19 cellular contexts compared by ENCODE assay signal in the genomic region with DNA sequence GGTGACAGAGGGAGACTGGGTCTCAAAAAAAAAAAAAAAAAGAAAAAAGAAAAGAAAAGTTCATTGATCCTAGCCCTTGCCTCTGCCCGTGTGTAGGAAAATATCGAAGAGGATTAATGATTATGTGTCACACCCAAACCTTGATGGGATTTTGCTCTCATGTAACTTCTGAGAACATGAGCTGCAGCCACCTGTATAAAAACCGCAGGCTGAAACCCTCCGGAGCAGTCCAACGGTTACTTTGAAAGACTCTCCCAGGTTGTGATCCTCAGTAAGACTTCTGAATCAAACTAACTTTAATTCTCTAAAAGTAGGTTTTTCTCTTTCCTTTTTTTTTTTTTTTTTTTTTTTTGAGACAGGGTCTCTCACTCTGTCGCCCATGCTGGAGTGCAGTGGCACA. TPM values are rescaled to one million over a fixed set of nuclear protein-coding genes. Genes with fewer than 3 reads are reported as not detected.
DNase-seq lines count a peak whose midpoint lies in the region; ATAC-seq and TF ChIP-seq lines count a peak whose summit lies in the region.
"Had no signal": no experiment of that assay in that cellular context is flagged by ENCODE, and none has a peak within 500 bp of the region (broad histone marks: within the 10 kb centered on the region; RNA-seq: fewer than 3 reads in every experiment).

No MANE protein-coding gene starts in this region.

- POLR2A ChIA-PET in CD4-positive, alpha-beta T cell (lab: Charles Lee), result interaction anchor here (0.6 kb wide), 1 partner anchor 181 kb away, joined by 3 read pairs; no protein-coding TSS in a partner anchor

- H3K9ac ChIP-seq in OCI-LY1 (ENCODE audit: low read length), result no peak overlapping the region; the same call in 1 of the 2 replicates
- H3K9ac ChIP-seq: BLaER1 treated with 17β-estradiol and CSF1 and Interleukin-3, amounts not matched to agents 10 nM and 100 nM had no signal

- no peak for TF ChIP-seq CTCF in CD4-positive, alpha-beta T cell (IDR thresholded peaks at IDR 0.05)
- TF ChIP-seq CTCF in OCI-LY1 (IDR thresholded peaks at IDR 0.05; ENCODE audit: low read length) (no peak), thyroid gland (IDR thresholded peaks at IDR 0.05) (no peak)

- peak; percentile 20 for DNase-seq in activated CD8-positive, alpha-beta memory T cell treated with anti-CD3 and anti-CD28 coated beads, Interleukin-2, amount 50 U/mL, for 48 hours
- DNase-seq in activated CD8-positive, alpha-beta memory T cell treated with anti-CD3 and anti-CD28 coated beads, Interleukin-2, amount 10 ng/mL, durations not matched to agents 7 days and 5 days, result no peak
- DNase-seq in CD4-positive, alpha-beta T cell, result no peak
- DNase-seq in thyroid gland (no peak), HT-29 (ENCODE audit: low spot score) (no peak)
- no peak for DNase-seq in activated naive CD4-positive, alpha-beta T cell treated with anti-CD3 and anti-CD28 coated beads, Interleukin-2, amount 50 U/mL, for 16 hours
- DNase-seq: DMS153, DMS79, GF-D8, GOT3, H7, HFFc6, IMR-90 had no signal

- no peaks in the 10 kb centered on the region for H3K9me2 ChIP-seq in OCI-LY1 (ENCODE audit: low read depth, low read length)

- no peaks in the 10 kb centered on the region for H4K20me1 ChIP-seq in OCI-LY1 (ENCODE audit: insufficient read depth, low read length)

- H3K4me3 ChIP-seq in OCI-LY1 (ENCODE audit: low read depth, low read length, poor library complexity, severe bottlenecking) (no peak overlapping the region), thyroid gland (replicated peaks in 1 of 3) (no peak overlapping the region)
- H3K4me3 ChIP-seq: BLaER1 treated with 17β-estradiol and CSF1 and Interleukin-3, amounts not matched to agents 10 nM and 100 nM had no signal

- H3K27me3 Mint-ChIP-seq in activated CD8-positive, alpha-beta memory T cell treated with anti-CD3 and anti-CD28 coated beads, Interleukin-2, amount 10 ng/mL, durations not matched to agents 7 days and 5 days, result no peaks in the 10 kb centered on the region
- H3K27me3 Mint-ChIP-seq in CD4-positive, alpha-beta T cell, result no peaks in the 10 kb centered on the region
- H3K27me3 Mint-ChIP-seq: B cell had no signal

- H3K4me1 Mint-ChIP-seq in activated CD8-positive, alpha-beta memory T cell treated with anti-CD3 and anti-CD28 coated beads, Interleukin-2, amount 10 ng/mL, durations not matched to agents 7 days and 5 days, result peaks cover 24% of the 10 kb centered on the region
- peaks cover 62% of the 10 kb centered on the region for H3K4me1 Mint-ChIP-seq in CD4-positive, alpha-beta T cell (ENCODE audit: low read depth)

- intact Hi-C loops in CD4-positive, alpha-beta T cell (cut with DNase I, micrococcal nuclease), result loop anchor here in 1 of 2 experiments (5.0 to 10.0 kb wide), 2 partner anchors 34 to 1388 kb away; partner anchors contain the start of genes FCGBP and TGFB1
- intact Hi-C loops in thyroid gland (cut with DNase I), result no loop called here

- CTCF ChIA-PET in activated CD8-positive, alpha-beta memory T cell treated with anti-CD3 and anti-CD28 coated beads, Interleukin-2, amount 10 ng/mL, durations not matched to agents 7 days and 5 days (lab: Charles Lee), result no interaction called here
- CTCF ChIA-PET in CD4-positive, alpha-beta T cell (lab: Charles Lee), result interaction anchor here (0.7 kb wide), 1 partner anchor 97 kb away, joined by 3 read pairs; no protein-coding TSS in a partner anchor

- WGBS in thyroid gland, 2 donors, result 94 to 97% methylated on average over 6 of the region's 6 CpGs

- H3K9me3 Mint-ChIP-seq in activated CD8-positive, alpha-beta memory T cell treated with anti-CD3 and anti-CD28 coated beads, Interleukin-2, amount 10 ng/mL, durations not matched to agents 7 days and 5 days (ENCODE audit: low read depth), result no peaks in the 10 kb centered on the region
- no peaks in the 10 kb centered on the region for H3K9me3 Mint-ChIP-seq in CD4-positive, alpha-beta T cell
- H3K9me3 Mint-ChIP-seq: HFFc6 had no signal

- no peak overlapping the region for H3K4me2 ChIP-seq in OCI-LY1 (ENCODE audit: low read length)

- H3K9me3 ChIP-seq in CD4-positive, alpha-beta T cell (ENCODE audit: control insufficient read depth, low read length), result no peaks in the 10 kb centered on the region
- H3K9me3 ChIP-seq in OCI-LY1 (ENCODE audit: low read length) (no peaks in the 10 kb centered on the region), thyroid gland (no peaks in the 10 kb centered on the region)
- H3K9me3 ChIP-seq: BLaER1 treated with 17β-estradiol and CSF1 and Interleukin-3, amounts not matched to agents 10 nM and 100 nM had no signal

- no peak overlapping the region for H3K27ac ChIP-seq in CD4-positive, alpha-beta T cell (ENCODE audit: low read depth, low read length)
- H3K27ac ChIP-seq in OCI-LY1 (ENCODE audit: low read depth, low read length, poor library complexity, severe bottlenecking) (peak overlapping the region; percentile 89), thyroid gland (peak overlapping the region in 2 of 3 donors; percentile 83 to 84)
- H3K27ac ChIP-seq: BLaER1 treated with 17β-estradiol and CSF1 and Interleukin-3, amounts not matched to agents 10 nM and 100 nM; HL-60 had no signal

- no peak overlapping the region for H3K27ac Mint-ChIP-seq in activated CD8-positive, alpha-beta memory T cell treated with anti-CD3 and anti-CD28 coated beads, Interleukin-2, amount 10 ng/mL, durations not matched to agents 7 days and 5 days
- H3K27ac Mint-ChIP-seq in CD4-positive, alpha-beta T cell, result peak overlapping the region; percentile 97
- H3K27ac Mint-ChIP-seq: B cell, HFFc6 had no signal

- no peaks in the 10 kb centered on the region for H3K27me3 ChIP-seq in CD4-positive, alpha-beta T cell (ENCODE audit: control insufficient read depth, insufficient read depth, low read length)
- H3K27me3 ChIP-seq in OCI-LY1 (ENCODE audit: insufficient read depth, low read length) (no peaks in the 10 kb centered on the region), thyroid gland (no peaks in the 10 kb centered on the region)
- H3K27me3 ChIP-seq: BLaER1 treated with 17β-estradiol and CSF1 and Interleukin-3, amounts not matched to agents 10 nM and 100 nM had no signal

- TF ChIP-seq POLR2A in thyroid gland (IDR thresholded peaks at IDR 0.05), result no peak

- no peaks in the 10 kb centered on the region for H3K36me3 ChIP-seq in OCI-LY1 (ENCODE audit: insufficient read depth, low read length)
- H3K36me3 ChIP-seq in thyroid gland, result no peaks in the 10 kb centered on the region
- H3K36me3 ChIP-seq: BLaER1 treated with 17β-estradiol and CSF1 and Interleukin-3, amounts not matched to agents 10 nM and 100 nM had no signal

- H3K36me3 Mint-ChIP-seq in activated CD8-positive, alpha-beta memory T cell treated with anti-CD3 and anti-CD28 coated beads, Interleukin-2, amount 10 ng/mL, durations not matched to agents 7 days and 5 days, result peaks cover 6% of the 10 kb centered on the region
- peaks cover 13% of the 10 kb centered on the region for H3K36me3 Mint-ChIP-seq in CD4-positive, alpha-beta T cell (ENCODE audit: low read depth)

- H3F3A ChIP-seq in OCI-LY1 (ENCODE audit: insufficient read depth, low read length), result no peaks in the 10 kb centered on the region

- peaks cover 5% of the 10 kb centered on the region for H3K79me2 ChIP-seq in OCI-LY1 (ENCODE audit: insufficient read depth, low read length)

- H2AFZ ChIP-seq in OCI-LY1 (ENCODE audit: low read length), result no peak overlapping the region

- ATAC-seq in activated CD8-positive, alpha-beta memory T cell treated with anti-CD3 and anti-CD28 coated beads, Interleukin-2, amount 10 ng/mL, durations not matched to agents 7 days and 5 days, result no peak
- ATAC-seq in CD4-positive, alpha-beta T cell (ENCODE audit: poor library complexity), result no peak
- ATAC-seq: HCT116 had no signal

- peaks cover 45% of the 10 kb centered on the region for H3K4me1 ChIP-seq in OCI-LY1 (ENCODE audit: insufficient read depth, low read length, severe bottlenecking)
- H3K4me1 ChIP-seq in thyroid gland, result peaks cover 23 to 39% of the 10 kb centered on the region in 2 donors

- no peak overlapping the region for H3K4me3 Mint-ChIP-seq in activated CD8-positive, alpha-beta memory T cell treated with anti-CD3 and anti-CD28 coated beads, Interleukin-2, amount 10 ng/mL, durations not matched to agents 7 days and 5 days
- no peak overlapping the region for H3K4me3 Mint-ChIP-seq in CD4-positive, alpha-beta T cell
- H3K4me3 Mint-ChIP-seq: B cell, HFFc6 had no signal

RNA-seq across cellular contexts. Expression of gene PSMC4, which starts 4.3 kb away (rescaled TPM):
- total RNA-seq in activated CD8-positive, alpha-beta memory T cell treated with anti-CD3 and anti-CD28 coated beads, Interleukin-2, amount 10 ng/mL, durations not matched to agents 7 days and 5 days, result 100 to 1,000 TPM in 1 of 2 experiments, 10 to 100 TPM in 1; 94.5 to 141 TPM
- total RNA-seq in CD4-positive, alpha-beta T cell, result 10 to 100 TPM; 61.3 to 67.4 TPM
- 100 to 1,000 TPM; 120 to 220 (median 166) TPM for total RNA-seq in thyroid gland
- total RNA-seq in HT-29 (2014; rRNA removed; shearing (Covaris generic)), result 284 and 351 TPM in 2 replicates

RNA-seq across cellular contexts. Expression of gene ZNF546, which starts 30.2 kb away (rescaled TPM):
- 1 to 10 TPM; 5.0 to 6.5 TPM for total RNA-seq in activated CD8-positive, alpha-beta memory T cell treated with anti-CD3 and anti-CD28 coated beads, Interleukin-2, amount 10 ng/mL, durations not matched to agents 7 days and 5 days
- 1 to 10 TPM; 2.4 to 3.8 TPM for total RNA-seq in CD4-positive, alpha-beta T cell
- 10 to 100 TPM in 2 of 4 donors, 1 to 10 TPM in 2; 8.4 to 13.3 (median 10.2) TPM for total RNA-seq in thyroid gland
- not detected in 2 replicates for total RNA-seq in HT-29 (2014; rRNA removed; shearing (Covaris generic))

RNA-seq across cellular contexts. Expression of gene FCGBP, which starts 32.2 kb away (rescaled TPM):
- total RNA-seq in activated CD8-positive, alpha-beta memory T cell treated with anti-CD3 and anti-CD28 coated beads, Interleukin-2, amount 10 ng/mL, durations not matched to agents 7 days and 5 days, result 1 to 10 TPM in 1 of 2 experiments, under 1 TPM in 1; 0.93 to 3.2 TPM
- total RNA-seq in CD4-positive, alpha-beta T cell, result 10 to 100 TPM; 16.3 to 19.1 TPM
- 100 to 1,000 TPM; 213 to 975 (median 755) TPM for total RNA-seq in thyroid gland
- 10.1 and 14.8 TPM in 2 replicates for total RNA-seq in HT-29 (2014; rRNA removed; shearing (Covaris generic))
- total RNA-seq: A172 had no signal

Comparison
In these comparisons a context has a peak if more than half of its experiments do, and no peak if none do; other contexts are left out.
1. RNA of gene FCGBP, which starts 32.2 kb away (total RNA-seq): 213 to 975 TPM in thyroid gland; 16.3 to 19.1 TPM in CD4-positive, alpha-beta T cell, 10.1 to 14.8 TPM in HT-29 and 0.93 to 3.2 TPM in activated CD8-positive, alpha-beta memory T cell treated with anti-CD3 and anti-CD28 coated beads, Interleukin-2, amount 10 ng/mL, durations not matched to agents 7 days and 5 days; every median in the first group is over 10 times any median in the second.